ENCODE assay signal across 10 cellular contexts in the genomic region with DNA sequence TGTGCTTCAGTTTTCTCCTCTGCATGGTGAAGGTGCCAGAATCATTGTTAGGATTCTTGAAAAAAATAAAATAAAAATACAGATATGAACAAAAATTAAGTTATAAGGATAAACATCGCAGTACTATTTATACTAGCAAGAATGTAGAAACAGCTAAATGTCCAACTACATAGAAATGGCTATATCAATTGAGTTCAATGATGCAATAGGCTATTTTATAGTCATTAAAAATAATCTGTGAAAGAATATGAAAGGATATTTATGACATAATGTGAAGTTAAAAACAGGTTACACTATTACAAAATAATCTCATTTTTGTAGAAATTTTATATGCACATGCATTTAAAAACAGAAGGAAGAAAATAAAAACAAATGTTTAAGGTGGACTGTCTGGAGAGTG.
"Had no signal": no experiment of that assay in that cellular context is flagged by ENCODE, and none has a peak within 500 bp of the region (broad histone marks: within the 10 kb centered on the region; RNA-seq: fewer than 3 reads in every experiment).

No MANE protein-coding gene starts in this region.

- H2AFZ ChIP-seq: GM23248 had no signal

- H3K4me3 ChIP-seq: GM23248, HAP-1 had no signal

- H3K36me3 ChIP-seq: HAP-1 had no signal

- H3K9ac ChIP-seq: GM23248 had no signal

- FAIRE-seq: HepG2 had no signal

- H3K27ac ChIP-seq: GM23248, HL-60 had no signal

- ATAC-seq: HCT116, HepG2 had no signal

- DNase-seq: GM23248, GOT3, H7, HFFc6, Kasumi-1, KG1 had no signal

- H3K9me3 ChIP-seq: HAP-1 had no signal
